16 cellular contexts compared by ENCODE assay signal in the genomic region with DNA sequence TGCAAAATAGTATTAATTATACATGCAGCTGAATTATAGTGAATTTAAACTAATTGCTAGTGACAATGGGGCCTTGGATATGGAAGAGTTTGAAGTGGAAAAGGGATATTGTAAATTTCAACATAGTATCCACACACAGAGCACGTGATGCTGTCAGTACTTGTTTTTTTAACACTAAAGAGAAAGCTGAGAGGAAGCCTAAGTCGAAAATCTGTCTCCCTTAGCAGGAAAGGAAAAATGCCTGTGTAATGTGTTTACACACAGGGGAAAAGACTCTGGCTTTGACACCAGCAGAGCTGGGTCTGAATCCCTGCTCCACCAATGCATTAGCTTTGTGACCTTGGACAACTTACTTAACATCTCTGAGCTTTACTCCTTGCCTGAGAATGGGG. TPM values are rescaled to one million over a fixed set of nuclear protein-coding genes. Genes with fewer than 3 reads are reported as not detected.
DNase-seq lines count a peak whose midpoint lies in the region; ATAC-seq lines count a peak whose summit lies in the region.
"Had no signal": no experiment of that assay in that cellular context is flagged by ENCODE, and none has a peak within 500 bp of the region (broad histone marks: within the 10 kb centered on the region; RNA-seq: fewer than 3 reads in every experiment).

No MANE protein-coding gene starts in this region.

- H3K27me3 Mint-ChIP-seq in activated naive CD4-positive, alpha-beta T cell treated with anti-CD3 and anti-CD28 coated beads for 36 hours (ENCODE audit: low read depth): no peaks in the 10 kb centered on the region
- H3K27me3 Mint-ChIP-seq in activated T-helper 17 cell treated with anti-CD3 and anti-CD28 coated beads, Interleukin-2, amount 50 U/mL, for 72 hours: no peaks in the 10 kb centered on the region
- H3K27me3 Mint-ChIP-seq: activated CD4-positive, alpha-beta T cell treated with anti-CD3 and anti-CD28 coated beads, Interleukin-2, amount 10 ng/mL, durations not matched to agents 7 days and 5 days; T-cell had no signal

- no peaks in the 10 kb centered on the region for H3K4me1 Mint-ChIP-seq in activated naive CD4-positive, alpha-beta T cell treated with anti-CD3 and anti-CD28 coated beads for 36 hours (ENCODE audit: low read depth)
- H3K4me1 Mint-ChIP-seq in activated T-helper 17 cell treated with anti-CD3 and anti-CD28 coated beads, Interleukin-2, amount 50 U/mL, for 72 hours: no peaks in the 10 kb centered on the region
- H3K4me1 Mint-ChIP-seq: activated CD4-positive, alpha-beta T cell treated with anti-CD3 and anti-CD28 coated beads, Interleukin-2, amount 10 ng/mL, durations not matched to agents 7 days and 5 days; T-cell had no signal

- intact Hi-C loops in activated naive CD4-positive, alpha-beta T cell treated with anti-CD3 and anti-CD28 coated beads for 36 hours (cut with micrococcal nuclease): no loop called here

- CTCF ChIA-PET in activated naive CD4-positive, alpha-beta T cell treated with anti-CD3 and anti-CD28 coated beads for 36 hours (lab: Charles Lee): no interaction called here

- H3K27ac Mint-ChIP-seq in activated naive CD4-positive, alpha-beta T cell treated with anti-CD3 and anti-CD28 coated beads, Interleukin-2, amount 50 U/mL, for 72 hours: peak overlapping the region; percentile 17 to 67
- no peak overlapping the region for H3K27ac Mint-ChIP-seq in activated naive CD4-positive, alpha-beta T cell treated with anti-CD3 and anti-CD28 coated beads for 36 hours
- H3K27ac Mint-ChIP-seq in activated T-helper 17 cell treated with anti-CD3 and anti-CD28 coated beads, Interleukin-2, amount 50 U/mL, for 72 hours: peak overlapping the region; percentile 34
- H3K27ac Mint-ChIP-seq: activated CD4-positive, alpha-beta T cell treated with anti-CD3 and anti-CD28 coated beads, Interleukin-2, amount 10 ng/mL, durations not matched to agents 7 days and 5 days had no signal

- H3K4me3 Mint-ChIP-seq in activated naive CD4-positive, alpha-beta T cell treated with anti-CD3 and anti-CD28 coated beads for 36 hours: no peak overlapping the region
- no peak overlapping the region for H3K4me3 Mint-ChIP-seq in activated T-helper 17 cell treated with anti-CD3 and anti-CD28 coated beads, Interleukin-2, amount 50 U/mL, for 72 hours
- H3K4me3 Mint-ChIP-seq: activated CD4-positive, alpha-beta T cell treated with anti-CD3 and anti-CD28 coated beads, Interleukin-2, amount 10 ng/mL, durations not matched to agents 7 days and 5 days; T-cell had no signal

- no peak for DNase-seq in activated naive CD4-positive, alpha-beta T cell treated with anti-CD3 and anti-CD28 coated beads, Interleukin-2, amount 50 U/mL, for 72 hours (ENCODE audit: low spot score in 2 of 2)
- DNase-seq in activated naive CD4-positive, alpha-beta T cell treated with anti-CD3 and anti-CD28 coated beads for 36 hours: no peak
- peak; percentile 61 for DNase-seq in fibroblast of peridontal ligament (ENCODE audit: extremely low read depth)
- DNase-seq in pulmonary artery endothelial cell (ENCODE audit: low read depth, low spot score): peak; percentile 5
- no peak for DNase-seq in amniotic stem cell (lab: John Stamatoyannopoulos, UW)
- DNase-seq in effector CD8-positive, alpha-beta T cell (lab: John Stamatoyannopoulos, UW): no peak
- no peak for DNase-seq in SHP77 treated with DMSO at 0.1 percent for 48 hours (lab: John Stamatoyannopoulos, UW)
- DNase-seq: activated CD4-positive, alpha-beta T cell treated with anti-CD3 and anti-CD28 coated beads, Interleukin-2, amount 10 ng/mL, durations not matched to agents 7 days and 5 days; activated CD8-positive, alpha-beta memory T cell treated with anti-CD3 and anti-CD28 coated beads, Interleukin-2, amount 50 U/mL, for 48 hours; NCI-H1436; NCI-H748 treated with DMSO at 0.1 percent for 48 hours; Right ventricle myocardium superior; T-cell had no signal

- H3K36me3 Mint-ChIP-seq in activated naive CD4-positive, alpha-beta T cell treated with anti-CD3 and anti-CD28 coated beads, Interleukin-2, amount 50 U/mL, for 72 hours: no peaks in the 10 kb centered on the region
- H3K36me3 Mint-ChIP-seq in activated naive CD4-positive, alpha-beta T cell treated with anti-CD3 and anti-CD28 coated beads for 36 hours (ENCODE audit: low read depth): peaks cover 27% of the 10 kb centered on the region
- peaks cover 98% of the 10 kb centered on the region for H3K36me3 Mint-ChIP-seq in activated T-helper 17 cell treated with anti-CD3 and anti-CD28 coated beads, Interleukin-2, amount 50 U/mL, for 72 hours (ENCODE audit: low read depth)

- H3K9me3 Mint-ChIP-seq in activated naive CD4-positive, alpha-beta T cell treated with anti-CD3 and anti-CD28 coated beads, Interleukin-2, amount 50 U/mL, for 72 hours: no peaks in the 10 kb centered on the region
- no peaks in the 10 kb centered on the region for H3K9me3 Mint-ChIP-seq in activated naive CD4-positive, alpha-beta T cell treated with anti-CD3 and anti-CD28 coated beads for 36 hours
- H3K9me3 Mint-ChIP-seq in activated T-helper 17 cell treated with anti-CD3 and anti-CD28 coated beads, Interleukin-2, amount 50 U/mL, for 72 hours: no peaks in the 10 kb centered on the region
- H3K9me3 Mint-ChIP-seq: activated CD4-positive, alpha-beta T cell treated with anti-CD3 and anti-CD28 coated beads, Interleukin-2, amount 10 ng/mL, durations not matched to agents 7 days and 5 days; T-cell had no signal

- no peak for ATAC-seq in activated naive CD4-positive, alpha-beta T cell treated with anti-CD3 and anti-CD28 coated beads, Interleukin-2, amount 50 U/mL, for 72 hours
- no peak for ATAC-seq in activated T-helper 17 cell treated with anti-CD3 and anti-CD28 coated beads, Interleukin-2, amount 50 U/mL, for 72 hours (replicated peaks)
- ATAC-seq: T-cell had no signal

RNA-seq across cellular contexts. Expression of a gene that starts 42.6 kb away (rescaled TPM):
- not detected for total RNA-seq in activated naive CD4-positive, alpha-beta T cell treated with anti-CD3 and anti-CD28 coated beads, Interleukin-2, amount 50 U/mL, for 72 hours
- not detected for total RNA-seq in activated naive CD4-positive, alpha-beta T cell treated with anti-CD3 and anti-CD28 coated beads for 36 hours
- not detected for total RNA-seq in activated T-helper 17 cell treated with anti-CD3 and anti-CD28 coated beads, Interleukin-2, amount 50 U/mL, for 72 hours
- 0.07 TPM in 2 replicates for total RNA-seq in pulmonary artery endothelial cell
- total RNA-seq: A172; activated CD4-positive, alpha-beta T cell treated with anti-CD3 and anti-CD28 coated beads, Interleukin-2, amount 10 ng/mL, durations not matched to agents 7 days and 5 days; OCI-LY7; Right ventricle myocardium superior had no signal

Comparison
In these comparisons a context has a peak if more than half of its experiments do, and no peak if none do; other contexts are left out.
1. DNase-seq: peak in fibroblast of peridontal ligament (single experiment) and pulmonary artery endothelial cell (single experiment); none in activated naive CD4-positive, alpha-beta T cell treated with anti-CD3 and anti-CD28 coated beads, Interleukin-2, amount 50 U/mL, for 72 hours (0 of 2), activated naive CD4-positive, alpha-beta T cell treated with anti-CD3 and anti-CD28 coated beads for 36 hours (single experiment), amniotic stem cell (single experiment), effector CD8-positive, alpha-beta T cell (single experiment) and SHP77 treated with DMSO at 0.1 percent for 48 hours (single experiment).